In the genomic region with DNA sequence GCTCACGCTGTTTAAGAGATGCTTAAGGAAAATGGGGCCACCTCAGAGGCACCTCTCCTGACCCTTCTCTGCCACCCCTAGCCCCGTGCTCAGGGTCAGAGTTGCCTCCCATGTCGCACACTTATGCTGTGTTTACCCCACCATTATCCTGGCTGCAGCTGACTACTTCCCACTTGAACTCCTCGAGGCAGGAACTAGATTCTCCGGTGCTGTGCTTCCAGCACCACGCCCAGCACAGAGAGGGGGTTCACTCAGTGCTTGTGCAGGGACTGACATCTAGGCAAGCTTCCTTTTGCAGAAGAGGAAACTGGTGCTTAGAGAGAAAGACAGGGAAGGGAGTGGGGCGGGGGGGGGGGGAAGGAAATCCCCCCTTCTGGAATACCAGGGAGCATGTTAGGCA, we compare ENCODE assay signal across 14 cellular contexts.
"Had no signal": no experiment of that assay in that cellular context is flagged by ENCODE, and none has a peak within 500 bp of the region (broad histone marks: within the 10 kb centered on the region; RNA-seq: fewer than 3 reads in every experiment).

No MANE protein-coding gene starts in this region.

- H3K27ac ChIP-seq: uterus had no signal

- H3K4me1 ChIP-seq: uterus had no signal

- ATAC-seq: activated T-cell treated with anti-CD3 and anti-CD28 coated beads, Interleukin-2, amount 50 U/mL, for 4 hours; effector memory CD8-positive, alpha-beta T cell; natural killer cell treated with Interleukin-12 subunit alpha and Interleukin-12 subunit beta and Interleukin-15 and Interleukin-18, amount 100 ng/mL, for 72 hours had no signal

- H3K9me3 ChIP-seq: uterus had no signal

- H3K4me3 ChIP-seq: uterus had no signal

- DNase-seq: activated CD4-positive, alpha-beta T cell treated with anti-CD3 and anti-CD28 coated beads, Interleukin-2, amount 50 U/mL, for 1 hour; activated CD4-positive, CD25-positive, alpha-beta regulatory T cell treated with anti-CD3 and anti-CD28 coated beads, Interleukin-2, amount 50 U/mL, for 72 hours; activated CD8-positive, alpha-beta memory T cell treated with anti-CD3 and anti-CD28 coated beads, Interleukin-2, amount 50 U/mL, for 4 hours; activated naive CD4-positive, alpha-beta T cell treated with anti-CD3 and anti-CD28 coated beads for 36 hours; activated T-cell treated with anti-CD3 and anti-CD28 coated beads, Interleukin-2, amount 50 U/mL, for 4 hours; effector memory CD8-positive, alpha-beta T cell; foreskin fibroblast; stimulated activated CD4-positive, alpha-beta T cell treated with anti-CD3 and anti-CD28 coated beads, Interleukin-12 subunit alpha, Interleukin-12 subunit beta, amount 100 ng/mL, for 4 hours; stimulated activated CD4-positive, alpha-beta T cell treated with anti-CD3 and anti-CD28 coated beads, Interleukin-1b, Interleukin-23, amount 100 ng/mL, for 48 hours; stimulated activated CD8-positive, alpha-beta memory T cell treated with anti-CD3 and anti-CD28 coated beads, Interleukin-4, amount 100 ng/mL, for 48 hours; stimulated activated naive CD4-positive, alpha-beta T cell; T1000; uterus had no signal

- H3K27me3 ChIP-seq: uterus had no signal
